In the genomic region with DNA sequence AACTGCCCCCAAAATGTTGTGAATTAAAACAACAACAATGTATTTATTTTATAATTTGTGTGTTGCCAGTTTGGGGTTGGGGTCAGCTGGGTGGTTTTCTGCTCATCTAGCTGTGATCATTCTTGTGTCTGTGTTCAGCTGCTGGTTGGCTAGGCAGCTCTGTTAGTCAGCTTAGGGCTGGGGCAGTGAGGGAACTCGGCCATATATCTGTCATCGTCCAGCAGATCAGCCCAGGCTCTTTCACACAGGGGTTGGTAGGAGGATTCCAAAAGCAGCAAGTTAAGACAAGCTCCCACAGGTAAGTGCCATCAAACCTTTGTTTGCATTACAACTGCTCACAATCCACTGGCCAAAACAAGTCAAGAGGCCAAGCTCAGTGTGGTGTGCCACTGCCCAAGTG, we compare ENCODE assay signal across 28 cellular contexts.
DNase-seq lines count a peak whose midpoint lies in the region; ATAC-seq, FAIRE-seq and TF ChIP-seq lines count a peak whose summit lies in the region.
"Had no signal": no experiment of that assay in that cellular context is flagged by ENCODE, and none has a peak within 500 bp of the region (broad histone marks: within the 10 kb centered on the region; RNA-seq: fewer than 3 reads in every experiment).

No MANE protein-coding gene starts in this region.

- ATAC-seq in IMR-90 (ENCODE audit: low read depth) (no peak), K562 (peak; percentile 90), omental fat pad (ENCODE audit: low FRiP score) (no peak), HG03159 (IDR thresholded peaks at IDR 0.05; ENCODE audit: unreplicated experiment) (no peak)
- ATAC-seq: activated CD8-positive, alpha-beta T cell treated with anti-CD3 and anti-CD28 coated beads for 36 hours; body of pancreas; naive thymus-derived CD8-positive, alpha-beta T cell had no signal

- H3K23ac ChIP-seq in IMR-90 (ENCODE audit: low read depth, low read length) = no peak overlapping the region

- CTCF ChIA-PET in IMR-90 (lab: Yijun Ruan, JAX) (no interaction called here), K562 (lab: Yijun Ruan, JAX; ENCODE audit: low intra/inter-chr PET ratio) (interaction anchor here (0.6 kb wide), 1 partner anchor 1133 kb away, joined by 3 read pairs; no protein-coding TSS in a partner anchor)

- BruUV-seq in IMR-90 (replicated peaks; lab: Mats Ljungman, UMichigan) (no TSS peak), K562 (replicated peaks; lab: Mats Ljungman, UMichigan) (no TSS peak)

- no peak overlapping the region for H2BK5ac ChIP-seq in IMR-90 (ENCODE audit: low read depth, low read length, poor library complexity, severe bottlenecking)

- no peak for TF ChIP-seq POLR2A in IMR-90 (IDR thresholded peaks at IDR 0.05; ENCODE audit: low read depth, low read length)
- no peak for TF ChIP-seq POLR2A in K562 (conservative IDR thresholded peaks at IDR 0.05)

- H3K36me3 ChIP-seq in IMR-90 (ENCODE audit: control insufficient read depth, insufficient read depth, low read length) (no peaks in the 10 kb centered on the region), K562 (ENCODE audit: control insufficient read depth, insufficient read depth, low read length) (no peaks in the 10 kb centered on the region)
- H3K36me3 ChIP-seq: SJCRH30 had no signal

- H3K56ac ChIP-seq in IMR-90 (ENCODE audit: extremely low read depth, insufficient read depth, low read length) = no peak overlapping the region

- H2AFZ ChIP-seq in IMR-90 (replicated peaks; ENCODE audit: low read length, poor library complexity) (no peak overlapping the region), K562 (ENCODE audit: low read depth, low read length) (no peak overlapping the region)

- H3K9me1 ChIP-seq in IMR-90 (ENCODE audit: insufficient read depth, low read length) (no peaks in the 10 kb centered on the region), K562 (ENCODE audit: control insufficient read depth, insufficient read depth, low read length) (no peaks in the 10 kb centered on the region)

- peak; percentile 27; the same call in 1 of the 2 replicates for TF ChIP-seq EP300 in K562 (IDR thresholded peaks at IDR 0.05; ENCODE audit: low read length)

- no peak overlapping the region for H3K4ac ChIP-seq in IMR-90 (ENCODE audit: low read depth, low read length)

- H4K91ac ChIP-seq in IMR-90 (ENCODE audit: insufficient read depth, low read depth, low read length) = no peak overlapping the region

- H3K9ac ChIP-seq in IMR-90 (ENCODE audit: low read depth, low read length) = no peak overlapping the region
- no peak overlapping the region for H3K9ac ChIP-seq in K562 (ENCODE audit: insufficient read depth in 1 of 2, low read depth in 2 of 2, low read length in 2 of 2)

- DNase-seq in NCI-H2196 (lab: John Stamatoyannopoulos, UW; ENCODE audit: unreplicated experiment) (peak; percentile 15), NCI-H2196 treated with DMSO at 0.1 percent for 48 hours (lab: John Stamatoyannopoulos, UW; ENCODE audit: unreplicated experiment) (no peak), IMR-90 (no peak), K562 (ENCODE audit: extremely low read depth in 1 of 4, low spot score in 3 of 4) (peak; percentile 72 to 91 (median 84)), myocyte (ENCODE audit: low read depth) (peak; percentile 15), omental fat pad (ENCODE audit: low spot score) (no peak), inferior parietal cortex (ENCODE audit: extremely low spot score) (no peak)
- DNase-seq: activated CD4-positive, CD25-positive, alpha-beta regulatory T cell; activated CD8-positive, alpha-beta T cell treated with anti-CD3 and anti-CD28 coated beads for 36 hours; activated naive CD8-positive, alpha-beta T cell treated with anti-CD3 and anti-CD28 coated beads for 36 hours; activated T-cell treated with anti-CD3 and anti-CD28 coated beads, Interleukin-2, amount 50 U/mL, for 72 hours; body of pancreas; cortex of kidney; foreskin melanocyte; HCEC 1CT; hippocampal formation; kidney; naive thymus-derived CD8-positive, alpha-beta T cell; NCI-H2107; NCI-H526 treated with DMSO at 0.1 percent for 48 hours; OCI-M1; SJCRH30; T-helper 2 cell; trophoblast cell had no signal

- POLR2A ChIA-PET in IMR-90 (lab: Charles Lee; ENCODE audit: unreplicated experiment) = no interaction called here
- POLR2A ChIA-PET in K562 (lab: Yijun Ruan, JAX) = no interaction called here

- 0 out of 2 replicates have a peak overlapping the region, but pooled peaks have one; percentile 2 for H2AK5ac ChIP-seq in IMR-90 (ENCODE audit: low read depth, low read length)

- H3K14ac ChIP-seq in IMR-90 (replicated peaks; ENCODE audit: low read depth, low read length) = no peak overlapping the region

- intact Hi-C loops in IMR-90 (cut with micrococcal nuclease) = no loop called here
- intact Hi-C loops in K562 (cut with micrococcal nuclease) = loop anchor here (2.0 kb wide), 1 partner anchor 73 kb away; no protein-coding TSS in a partner anchor

- dilution Hi-C loops in IMR-90 (cut with HindIII; ENCODE audit: low sequenced_read_pairs, unreplicated experiment) = no loop called here

- TF ChIP-seq CTCF in IMR-90 (conservative IDR thresholded peaks at IDR 0.05; ENCODE audit: low read depth, low read length) = no peak
- no peak for TF ChIP-seq CTCF in K562 (IDR thresholded peaks at IDR 0.05 in 2 of 3, conservative IDR thresholded peaks at IDR 0.05 in 1 of 3; ENCODE audit: insufficient read depth in 2 of 3, low read depth in 1 of 3, low read length in 3 of 3)
- TF ChIP-seq CTCF in omental fat pad (IDR thresholded peaks at IDR 0.05) = no peak

- no peaks in the 10 kb centered on the region for H3K79me1 ChIP-seq in IMR-90 (ENCODE audit: low read depth in 1 of 2, low read length in 2 of 2)

- WGBS in IMR-90 (ENCODE audit: extremely low coverage in 2 of 2, insufficient read length in 1 of 2), 2 experiments = 73% methylated on average over 2 of the region's 2 CpGs; no CpG with 5 or more reads in 1 of the 2 experiments
- WGBS in K562 (ENCODE audit: insufficient coverage, low coverage, missing lambda C conversion rate) = 0% methylated on average over 2 of the region's 2 CpGs

- H2BK15ac ChIP-seq in IMR-90 (ENCODE audit: low read depth, low read length) = no peak overlapping the region

- H4K8ac ChIP-seq in IMR-90 (ENCODE audit: low read depth in 2 of 2, low read length in 2 of 2) = no peak overlapping the region

- H3K27me3 ChIP-seq in IMR-90 (ENCODE audit: control insufficient read depth, insufficient read depth, low read length) (no peaks in the 10 kb centered on the region), K562 (ENCODE audit: control insufficient read depth in 2 of 2, insufficient read depth in 2 of 2, low read length in 2 of 2) (no peaks in the 10 kb centered on the region)
- H3K27me3 ChIP-seq: body of pancreas, SJCRH30 had no signal

- no peak overlapping the region for H2AK9ac ChIP-seq in IMR-90 (replicated peaks; ENCODE audit: low read depth, low read length, poor library complexity)

- H3K4me3 ChIP-seq in IMR-90 (ENCODE audit: insufficient read depth, low read depth, low read length) (no peak overlapping the region), K562 (no peak overlapping the region)
- H3K4me3 ChIP-seq: body of pancreas, SJCRH30 had no signal

- no peak overlapping the region for H2BK120ac ChIP-seq in IMR-90 (ENCODE audit: low read depth, low read length)

- TF ChIP-seq RAD21 in IMR-90 (IDR thresholded peaks at IDR 0.05; ENCODE audit: low read length) (no peak), K562 (CRISPR knock-in tag; conservative IDR thresholded peaks at IDR 0.05 in 1 of 2, IDR thresholded peaks at IDR 0.05 in 1 of 2) (no peak)

- no peak overlapping the region for H3K18ac ChIP-seq in IMR-90 (ENCODE audit: low read depth, low read length)

- no peak overlapping the region for H2BK20ac ChIP-seq in IMR-90 (ENCODE audit: low read depth, low read length)

- in situ Hi-C loops in IMR-90 (cut with MboI; ENCODE audit: low sequenced_read_pairs) (loop anchor here (10.0 kb wide), 1 partner anchor 847 kb away; a partner anchor contains a TSS), K562 (cut with MboI) (loop anchor here (5.0 kb wide), 1 partner anchor 64 kb away; no protein-coding TSS in a partner anchor)

- no peak overlapping the region for H4K5ac ChIP-seq in IMR-90 (ENCODE audit: low read depth, low read length)

- H4K20me1 ChIP-seq in IMR-90 (ENCODE audit: insufficient read depth, low read length) = no peaks in the 10 kb centered on the region
- no peaks in the 10 kb centered on the region for H4K20me1 ChIP-seq in K562 (replicated peaks; ENCODE audit: control insufficient read depth, insufficient read depth, low read length)

- H3K27ac ChIP-seq in IMR-90 (ENCODE audit: insufficient read depth, low read length) (no peak overlapping the region), K562 (ENCODE audit: extremely low read depth, low read depth, low read length) (peak overlapping the region; percentile 55; the same call in 1 of the 3 replicates)
- H3K27ac ChIP-seq: body of pancreas, SJCRH30 had no signal

- no peak overlapping the region for H3K4me2 ChIP-seq in IMR-90 (ENCODE audit: low read depth, low read length)
- H3K4me2 ChIP-seq in K562 (ENCODE audit: insufficient read depth, low read length) = peak overlapping the region; percentile 70

- H3K79me2 ChIP-seq in K562 (ENCODE audit: control insufficient read depth, insufficient read depth, low read length) = no peaks in the 10 kb centered on the region

- peak; percentile 93 for FAIRE-seq in K562 (lab: Jason Lieb, UNC)
- FAIRE-seq: A204.1, endothelial cell of umbilical vein, GM12892, kidney had no signal

- H3K4me1 ChIP-seq in IMR-90 (ENCODE audit: control insufficient read depth, insufficient read depth, low read length) = peaks cover 4% of the 10 kb centered on the region
- H3K4me1 ChIP-seq in K562 (replicated peaks in 1 of 2; ENCODE audit: control insufficient read depth in 2 of 2, insufficient read depth in 2 of 2, low read length in 2 of 2) = peaks cover 12 to 63% of the 10 kb centered on the region in 2 experiments

- H3K9me3 ChIP-seq in IMR-90 (ENCODE audit: control insufficient read depth, insufficient read depth, low read length) (peaks cover 2% of the 10 kb centered on the region; the same call in 1 of the 2 replicates), K562 (replicated peaks; ENCODE audit: control insufficient read depth, insufficient read depth, low read depth, low read length) (no peaks in the 10 kb centered on the region)
- H3K9me3 ChIP-seq: body of pancreas, SJCRH30 had no signal

TF ChIP-seq in IMR-90, 13 proteins besides CTCF, POLR2A, EP300 and RAD21 (continues in another document):
- TF ChIP-seq NFE2L2 (IDR thresholded peaks at IDR 0.05; ENCODE audit: low read depth, low read length) (no peak), BHLHE40 (IDR thresholded peaks at IDR 0.05; ENCODE audit: low read depth, low read length) (no peak)

TF ChIP-seq in K562, 482 proteins besides CTCF, POLR2A, EP300 and RAD21 (continues in another document):
- TF ChIP-seq NR2F6 (CRISPR knock-in tag; IDR thresholded peaks at IDR 0.05) = no peak
- peak; percentile 13; the same call in 1 of the 2 replicates for TF ChIP-seq CREM (IDR thresholded peaks at IDR 0.05; ENCODE audit: low read depth)
- no peak for TF ChIP-seq TCF7 (IDR thresholded peaks at IDR 0.05; ENCODE audit: borderline replicate concordance)
- no peak for TF ChIP-seq RBM22 (IDR thresholded peaks at IDR 0.05; ENCODE audit: low read depth, low read length, poor library complexity, severe bottlenecking)

Comparison
In these comparisons a context has a peak if more than half of its experiments do, and no peak if none do; other contexts are left out.
1. DNase-seq: peak in NCI-H2196 (single experiment), K562 (4 of 4) and myocyte (single experiment); none in NCI-H2196 treated with DMSO at 0.1 percent for 48 hours (single experiment), IMR-90 (single experiment), omental fat pad (single experiment) and inferior parietal cortex (single experiment).